Comparison of ENCODE assay signal across 10 cellular contexts in genomic region chr1:176177764-176178163, GRCh38.
DNase-seq lines count a peak whose midpoint lies in the region; ATAC-seq and TF ChIP-seq lines count a peak whose summit lies in the region.
"Had no signal": no experiment of that assay in that cellular context is flagged by ENCODE, and none has a peak within 500 bp of the region (broad histone marks: within the 10 kb centered on the region; RNA-seq: fewer than 3 reads in every experiment).

No MANE protein-coding gene starts in this region.

- H3K27me3 ChIP-seq in brain microvascular endothelial cell (replicated peaks): no peaks in the 10 kb centered on the region

- peaks cover 16% of the 10 kb centered on the region for H3K4me1 Mint-ChIP-seq in memory B cell
- H3K4me1 Mint-ChIP-seq in T-helper 2 cell treated with Interferon-gamma antibody and Interleukin-4, amounts not matched to agents 5 μg/mL and 100 μg/mL, for 36 hours (ENCODE audit: low read depth): peaks cover 22% of the 10 kb centered on the region

- ATAC-seq in GM18867 (IDR thresholded peaks at IDR 0.05; ENCODE audit: unreplicated experiment): peak; percentile 95
- peak; percentile 88 for ATAC-seq in GM21737 (IDR thresholded peaks at IDR 0.05; ENCODE audit: unreplicated experiment)
- ATAC-seq in HG03521 (IDR thresholded peaks at IDR 0.05; ENCODE audit: unreplicated experiment): peak; percentile 78
- ATAC-seq in memory B cell (ENCODE audit: low read depth): peak; percentile 77
- ATAC-seq: Right ventricle myocardium inferior had no signal

- peak overlapping the region; percentile 39 for H3K27ac Mint-ChIP-seq in memory B cell
- no peak overlapping the region for H3K27ac Mint-ChIP-seq in T-helper 2 cell treated with Interferon-gamma antibody and Interleukin-4, amounts not matched to agents 5 μg/mL and 100 μg/mL, for 36 hours

- peaks cover 27% of the 10 kb centered on the region for H3K36me3 Mint-ChIP-seq in memory B cell
- peaks cover 39% of the 10 kb centered on the region for H3K36me3 Mint-ChIP-seq in T-helper 2 cell treated with Interferon-gamma antibody and Interleukin-4, amounts not matched to agents 5 μg/mL and 100 μg/mL, for 36 hours (ENCODE audit: low read depth)

- peaks cover 2% of the 10 kb centered on the region for H3K36me3 ChIP-seq in brain microvascular endothelial cell (replicated peaks)

- H3K9me3 Mint-ChIP-seq in memory B cell: no peaks in the 10 kb centered on the region
- H3K9me3 Mint-ChIP-seq in T-helper 2 cell treated with Interferon-gamma antibody and Interleukin-4, amounts not matched to agents 5 μg/mL and 100 μg/mL, for 36 hours: no peaks in the 10 kb centered on the region

- no peaks in the 10 kb centered on the region for H3K27me3 Mint-ChIP-seq in memory B cell
- H3K27me3 Mint-ChIP-seq in T-helper 2 cell treated with Interferon-gamma antibody and Interleukin-4, amounts not matched to agents 5 μg/mL and 100 μg/mL, for 36 hours (ENCODE audit: low read depth): no peaks in the 10 kb centered on the region

- no peak overlapping the region for H3K4me3 ChIP-seq in brain microvascular endothelial cell (ENCODE audit: low read depth, low read length)

- no peak overlapping the region for H3K4me3 Mint-ChIP-seq in memory B cell
- H3K4me3 Mint-ChIP-seq in T-helper 2 cell treated with Interferon-gamma antibody and Interleukin-4, amounts not matched to agents 5 μg/mL and 100 μg/mL, for 36 hours: no peak overlapping the region

- in situ Hi-C loops in brain microvascular endothelial cell (cut with HindIII; ENCODE audit: low pct_ligation_motif_present, low sequenced_read_pairs): no loop called here

- no peak overlapping the region for H3K27ac ChIP-seq in brain microvascular endothelial cell

- no peak for TF ChIP-seq CTCF in brain microvascular endothelial cell (IDR thresholded peaks at IDR 0.05; ENCODE audit: low read depth, low read length, missing control alignments)

- DNase-seq in memory B cell (ENCODE audit: low spot score in 2 of 2) (no peak), NCI-H2196 treated with DMSO at 0.1 percent for 48 hours (lab: John Stamatoyannopoulos, UW; ENCODE audit: unreplicated experiment) (no peak), brain microvascular endothelial cell (no peak), AG08395 (ENCODE audit: low spot score) (no peak)
- no peak for DNase-seq in T-helper 2 cell treated with Interferon-gamma antibody and Interleukin-4, amounts not matched to agents 5 μg/mL and 100 μg/mL, for 36 hours (ENCODE audit: low spot score)
- DNase-seq: activated gamma-delta T cell had no signal
